23 cellular contexts compared by ENCODE assay signal in the genomic region with DNA sequence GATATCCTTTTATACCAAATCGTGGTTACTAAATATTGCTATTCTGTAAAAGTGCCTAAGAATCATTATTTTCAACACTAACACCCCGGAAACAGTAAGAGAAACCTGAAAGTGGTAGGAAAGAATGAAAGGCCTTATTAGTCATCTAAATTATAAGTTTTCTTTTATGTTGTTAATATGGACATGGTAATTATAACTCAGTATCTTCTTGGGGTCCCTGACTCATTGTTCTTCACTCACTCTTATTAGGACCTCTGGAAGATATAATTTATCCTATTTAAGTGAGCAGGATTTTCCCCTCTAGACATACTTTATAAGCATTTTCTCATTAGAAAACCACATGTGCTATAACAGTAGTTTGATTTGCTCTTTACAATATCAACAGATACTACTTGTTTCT.
"Had no signal": no experiment of that assay in that cellular context is flagged by ENCODE, and none has a peak within 500 bp of the region (broad histone marks: within the 10 kb centered on the region; RNA-seq: fewer than 3 reads in every experiment).

No MANE protein-coding gene starts in this region.

- H3K27me3 ChIP-seq: brain microvascular endothelial cell, dorsolateral prefrontal cortex had no signal

- H3K36me3 ChIP-seq: brain microvascular endothelial cell had no signal

- H3K4me3 ChIP-seq: coronary artery, dorsolateral prefrontal cortex had no signal

- H3K4me3 Mint-ChIP-seq: activated CD4-positive, alpha-beta memory T cell treated with anti-CD3 and anti-CD28 coated beads, Interleukin-2, amount 10 ng/mL, durations not matched to agents 7 days and 5 days; activated CD4-positive, alpha-beta T cell treated with anti-CD3 and anti-CD28 coated beads, Interleukin-2, amount 10 ng/mL, durations not matched to agents 24 days and 14 days; activated CD8-positive, alpha-beta memory T cell treated with anti-CD3 and anti-CD28 coated beads, Interleukin-2, amount 10 ng/mL, durations not matched to agents 7 days and 5 days; activated naive CD4-positive, alpha-beta T cell treated with anti-CD3 and anti-CD28 coated beads for 36 hours; activated naive CD4-positive, alpha-beta T cell treated with anti-CD3 and anti-CD28 coated beads, Interleukin-2, amount 50 U/mL, for 24 hours; activated naive CD8-positive, alpha-beta T cell treated with anti-CD3 and anti-CD28 coated beads, Interleukin-2, amount 10 ng/mL, durations not matched to agents 7 days and 5 days; central memory CD8-positive, alpha-beta T cell; dendritic cell treated with granulocyte-macrophage colony-stimulating factor and Interleukin-4, amounts not matched to agents 40 ng/mL and 50 ng/mL, for 4 days; endodermal cell had no signal

- H3K27ac ChIP-seq: brain microvascular endothelial cell, coronary artery, dorsolateral prefrontal cortex had no signal

- H3K27me3 Mint-ChIP-seq: activated CD4-positive, alpha-beta memory T cell treated with anti-CD3 and anti-CD28 coated beads, Interleukin-2, amount 10 ng/mL, durations not matched to agents 7 days and 5 days; activated CD4-positive, alpha-beta T cell treated with anti-CD3 and anti-CD28 coated beads, Interleukin-2, amount 10 ng/mL, durations not matched to agents 24 days and 14 days; activated CD8-positive, alpha-beta memory T cell treated with anti-CD3 and anti-CD28 coated beads, Interleukin-2, amount 10 ng/mL, durations not matched to agents 7 days and 5 days; activated naive CD4-positive, alpha-beta T cell treated with anti-CD3 and anti-CD28 coated beads, Interleukin-2, amount 50 U/mL, for 24 hours; activated naive CD8-positive, alpha-beta T cell treated with anti-CD3 and anti-CD28 coated beads, Interleukin-2, amount 10 ng/mL, durations not matched to agents 7 days and 5 days; central memory CD8-positive, alpha-beta T cell had no signal

- DNase-seq: activated CD4-positive, alpha-beta memory T cell treated with anti-CD3 and anti-CD28 coated beads, Interleukin-2, amount 10 ng/mL, durations not matched to agents 7 days and 5 days; activated CD4-positive, alpha-beta T cell treated with anti-CD3 and anti-CD28 coated beads, Interleukin-2, amount 10 ng/mL, durations not matched to agents 24 days and 14 days; activated CD4-positive, CD25-positive, alpha-beta regulatory T cell; activated CD8-positive, alpha-beta memory T cell treated with anti-CD3 and anti-CD28 coated beads, Interleukin-2, amount 10 ng/mL, durations not matched to agents 7 days and 5 days; activated CD8-positive, alpha-beta memory T cell treated with anti-CD3 and anti-CD28 coated beads, Interleukin-2, amount 50 U/mL, for 4 hours; activated effector memory CD4-positive, alpha-beta T cell treated with anti-CD3 and anti-CD28 coated beads, Interleukin-2, amount 50 U/mL, for 16 hours; activated naive CD4-positive, alpha-beta T cell treated with anti-CD3 and anti-CD28 coated beads for 36 hours; activated naive CD8-positive, alpha-beta T cell treated with anti-CD3 and anti-CD28 coated beads, Interleukin-2, amount 10 ng/mL, durations not matched to agents 7 days and 5 days; activated T-cell treated with anti-CD3 and anti-CD28 coated beads, Interleukin-2, amount 50 U/mL, for 1 hour; amniotic stem cell; anterior cingulate cortex; brain microvascular endothelial cell; dorsolateral prefrontal cortex; effector memory CD4-positive, alpha-beta T cell; endodermal cell; foreskin fibroblast; head of caudate nucleus; T-helper 2 cell had no signal

- H3K4me1 Mint-ChIP-seq: endodermal cell had no signal

- H3K9me3 Mint-ChIP-seq: activated naive CD4-positive, alpha-beta T cell treated with anti-CD3 and anti-CD28 coated beads, Interleukin-2, amount 50 U/mL, for 24 hours; central memory CD8-positive, alpha-beta T cell; dendritic cell treated with granulocyte-macrophage colony-stimulating factor and Interleukin-4, amounts not matched to agents 40 ng/mL and 50 ng/mL, for 4 days had no signal

- ATAC-seq: activated CD8-positive, alpha-beta memory T cell treated with anti-CD3 and anti-CD28 coated beads, Interleukin-2, amount 10 ng/mL, durations not matched to agents 7 days and 5 days; esophagus mucosa had no signal
